ENCODE assay signal across 1 cellular context in the genomic region with DNA sequence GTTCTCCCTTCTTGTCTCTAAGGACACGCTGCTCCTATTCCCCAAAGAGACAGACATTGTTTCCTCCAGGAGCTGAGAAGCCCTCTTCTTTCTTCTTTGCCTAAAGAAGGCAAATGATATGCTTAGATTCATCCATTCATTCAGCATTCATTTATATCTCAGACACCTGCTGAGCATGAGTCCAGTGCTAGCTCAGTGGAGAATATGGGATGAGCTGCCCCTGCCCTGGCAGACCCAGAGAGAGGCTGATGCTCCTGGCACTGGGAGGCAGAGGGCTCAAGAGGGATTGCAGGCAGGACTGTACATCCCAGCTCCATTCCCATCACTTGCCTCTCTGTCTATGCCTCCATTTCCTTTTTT.
TF ChIP-seq lines count a peak whose summit lies in the region.

No MANE protein-coding gene starts in this region.

TF ChIP-seq in HepG2, 621 proteins besides CTCF, POLR2A, EP300 and RAD21:
- TF ChIP-seq ZNF782 (CRISPR knock-in tag; IDR thresholded peaks at IDR 0.05; ENCODE audit: borderline replicate concordance) (no peak), AKAP8 (CRISPR knock-in tag; IDR thresholded peaks at IDR 0.05) (no peak), FLYWCH1 (CRISPR knock-in tag; IDR thresholded peaks at IDR 0.05) (no peak), ZNF547 (CRISPR knock-in tag; IDR thresholded peaks at IDR 0.05) (no peak), GFI1 (CRISPR knock-in tag; IDR thresholded peaks at IDR 0.05; ENCODE audit: borderline replicate concordance) (no peak), SP4 (CRISPR knock-in tag; IDR thresholded peaks at IDR 0.05) (no peak), TFE3 (CRISPR knock-in tag; IDR thresholded peaks at IDR 0.05) (no peak), ZNF282 (IDR thresholded peaks at IDR 0.05; ENCODE audit: partially characterized antibody) (no peak)
